In genomic region chr1:77954521-77954920, GRCh38 we compare ENCODE assay signal across 27 cellular contexts.
"Had no signal": no experiment of that assay in that cellular context is flagged by ENCODE, and none has a peak within 500 bp of the region (broad histone marks: within the 10 kb centered on the region; RNA-seq: fewer than 3 reads in every experiment).

No MANE protein-coding gene starts in this region.

- H3K4me3 Mint-ChIP-seq: activated CD4-positive, alpha-beta T cell treated with anti-CD3 and anti-CD28 coated beads, Interleukin-2, amount 10 ng/mL, durations not matched to agents 7 days and 5 days; activated CD8-positive, alpha-beta memory T cell treated with anti-CD3 and anti-CD28 coated beads, Interleukin-2, amount 10 ng/mL, durations not matched to agents 7 days and 5 days; activated CD8-positive, alpha-beta T cell treated with anti-CD3 and anti-CD28 coated beads for 36 hours; nephron; stimulated activated memory B cell treated with anti-CD40 and anti-IgM and Interleukin-4, amounts not matched to agents 10 μg/mL and 1 μg/mL and 100 μg/mL, for 72 hours; T-helper 2 cell treated with Interferon-gamma antibody and Interleukin-4, amounts not matched to agents 5 μg/mL and 100 μg/mL, for 36 hours had no signal

- H3K27ac ChIP-seq: colonic mucosa, esophagus muscularis mucosa, gastrocnemius medialis, parathyroid adenoma, right lobe of liver, stomach, uterus, WERI-Rb-1 had no signal

- H3K36me3 ChIP-seq: uterus had no signal

- H3K4me1 Mint-ChIP-seq: nephron had no signal

- H3K9me3 ChIP-seq: colonic mucosa, esophagus muscularis mucosa, gastrocnemius medialis, right lobe of liver, stomach, uterus had no signal

- FAIRE-seq: bronchial epithelial cell, islet of Langerhans, TTC549 had no signal

- H3K4me1 ChIP-seq: colonic mucosa, gastrocnemius medialis, parathyroid adenoma, right lobe of liver, uterus had no signal

- H2AFZ ChIP-seq: parathyroid adenoma had no signal

- H3K27ac Mint-ChIP-seq: activated CD4-positive, alpha-beta T cell treated with anti-CD3 and anti-CD28 coated beads, Interleukin-2, amount 10 ng/mL, durations not matched to agents 7 days and 5 days; nephron; stimulated activated memory B cell treated with anti-CD40 and anti-IgM and Interleukin-4, amounts not matched to agents 10 μg/mL and 1 μg/mL and 100 μg/mL, for 72 hours; T-helper 2 cell treated with Interferon-gamma antibody and Interleukin-4, amounts not matched to agents 5 μg/mL and 100 μg/mL, for 36 hours had no signal

- H3K4me3 ChIP-seq: colonic mucosa, esophagus muscularis mucosa, gastrocnemius medialis, right lobe of liver, stomach, uterus had no signal

- H3K9me3 Mint-ChIP-seq: activated CD4-positive, alpha-beta T cell treated with anti-CD3 and anti-CD28 coated beads, Interleukin-2, amount 10 ng/mL, durations not matched to agents 7 days and 5 days; activated CD8-positive, alpha-beta T cell treated with anti-CD3 and anti-CD28 coated beads for 36 hours; activated naive CD4-positive, alpha-beta T cell treated with anti-CD3 and anti-CD28 coated beads, Interleukin-2, amount 50 U/mL, for 72 hours; nephron; stimulated activated memory B cell treated with anti-CD40 and anti-IgM and Interleukin-4, amounts not matched to agents 10 μg/mL and 1 μg/mL and 100 μg/mL, for 72 hours; T-helper 2 cell treated with Interferon-gamma antibody and Interleukin-4, amounts not matched to agents 5 μg/mL and 100 μg/mL, for 36 hours had no signal

- H3K79me2 ChIP-seq: parathyroid adenoma had no signal

- ATAC-seq: activated CD8-positive, alpha-beta T cell treated with anti-CD3 and anti-CD28 coated beads for 36 hours; activated naive CD4-positive, alpha-beta T cell treated with anti-CD3 and anti-CD28 coated beads, Interleukin-2, amount 50 U/mL, for 72 hours; gastrocnemius medialis; left ventricle myocardium superior; right lobe of liver; stimulated activated memory B cell treated with anti-CD40 and anti-IgM and Interleukin-4, amounts not matched to agents 10 μg/mL and 1 μg/mL and 100 μg/mL, for 72 hours had no signal

- DNase-seq: activated CD4-positive, alpha-beta T cell treated with anti-CD3 and anti-CD28 coated beads, Interleukin-2, amount 10 ng/mL, durations not matched to agents 7 days and 5 days; activated CD4-positive, CD25-positive, alpha-beta regulatory T cell treated with anti-CD3 and anti-CD28 coated beads, Interleukin-2, amount 50 U/mL, for 72 hours; activated CD8-positive, alpha-beta memory T cell treated with anti-CD3 and anti-CD28 coated beads, Interleukin-2, amount 10 ng/mL, durations not matched to agents 7 days and 5 days; activated CD8-positive, alpha-beta T cell treated with anti-CD3 and anti-CD28 coated beads for 36 hours; activated gamma-delta T cell treated with Interleukin-2 at 50 U/mL for 16 hours; activated T-cell treated with anti-CD3 and anti-CD28 coated beads for 4 hours; amniotic stem cell; colonic mucosa; gastrocnemius medialis; hypothalamus; left ventricle myocardium superior; mammary epithelial cell; right lobe of liver; small intestine; stimulated activated CD4-positive, alpha-beta T cell treated with anti-CD3 and anti-CD28 coated beads, Interleukin-15, amount 100 ng/mL, for 24 hours; stomach; uterus; WERI-Rb-1 had no signal

- H3K9ac ChIP-seq: parathyroid adenoma had no signal

- H3K27me3 ChIP-seq: colonic mucosa, esophagus muscularis mucosa, gastrocnemius medialis, right lobe of liver, stomach, uterus had no signal

- H3K27me3 Mint-ChIP-seq: activated CD4-positive, alpha-beta T cell treated with anti-CD3 and anti-CD28 coated beads, Interleukin-2, amount 10 ng/mL, durations not matched to agents 7 days and 5 days; activated CD8-positive, alpha-beta memory T cell treated with anti-CD3 and anti-CD28 coated beads, Interleukin-2, amount 10 ng/mL, durations not matched to agents 7 days and 5 days; activated CD8-positive, alpha-beta T cell treated with anti-CD3 and anti-CD28 coated beads for 36 hours; stimulated activated memory B cell treated with anti-CD40 and anti-IgM and Interleukin-4, amounts not matched to agents 10 μg/mL and 1 μg/mL and 100 μg/mL, for 72 hours had no signal
